21 cellular contexts compared by ENCODE assay signal in genomic region chr6:167662881-167663205, GRCh38.
DNase-seq lines count a peak whose midpoint lies in the region; ATAC-seq, FAIRE-seq and TF ChIP-seq lines count a peak whose summit lies in the region.
"Had no signal": no experiment of that assay in that cellular context is flagged by ENCODE, and none has a peak within 500 bp of the region (broad histone marks: within the 10 kb centered on the region; RNA-seq: fewer than 3 reads in every experiment).

No MANE protein-coding gene starts in this region.

- H3K27me3 Mint-ChIP-seq in endodermal cell (ENCODE audit: insufficient read depth) (peaks cover 2% of the 10 kb centered on the region), nephron (ENCODE audit: low read depth) (peaks cover 9% of the 10 kb centered on the region)

- no peak for FAIRE-seq in HepG2 (lab: Jason Lieb, UNC)
- FAIRE-seq: A549, GM12892, GM18507, HTR-8/SVneo had no signal

- no peak overlapping the region for H3K4me3 Mint-ChIP-seq in endodermal cell
- H3K4me3 Mint-ChIP-seq in nephron = no peak overlapping the region
- H3K4me3 Mint-ChIP-seq: CD14-positive monocyte; CD4-positive, alpha-beta memory T cell had no signal

- DNase-seq in HepG2 (ENCODE audit: low spot score) = no peak
- no peak for DNase-seq in right lobe of liver
- DNase-seq in endodermal cell = no peak
- peak; percentile 80 for DNase-seq in posterior vena cava (ENCODE audit: low spot score)
- DNase-seq in NCI-H774 (lab: John Stamatoyannopoulos, UW) = no peak
- DNase-seq in C1 segment of cervical spinal cord (lab: John Stamatoyannopoulos, UW) = no peak
- DNase-seq in pons (ENCODE audit: low spot score) = no peak
- DNase-seq: AML-193; CD4-positive, alpha-beta memory T cell; DMS153; DMS79; GDM1; GM23248 had no signal

- H3K9ac ChIP-seq in HepG2 (ENCODE audit: insufficient read depth, low read depth, low read length) = 0 out of 2 replicates have a peak overlapping the region, but pooled peaks have one; percentile 12
- H3K9ac ChIP-seq in endodermal cell (ENCODE audit: extremely low read depth, low read length, poor library complexity, severe bottlenecking) = no peak overlapping the region
- H3K9ac ChIP-seq: GM23248 had no signal

- in situ Hi-C loops in HepG2 (cut with HindIII; ENCODE audit: extremely low pct_ligation_motif_present, low pct_unique_long_range_greater_than_20kb) = no loop called here

- CTCF ChIA-PET in HepG2 (lab: Yijun Ruan, JAX; ENCODE audit: low intra/inter-chr PET ratio, low total read pairs) = no interaction called here

- no TSS peak for BruUV-seq in HepG2 (replicated peaks; lab: Mats Ljungman, UMichigan)

- no peaks in the 10 kb centered on the region for H3K79me2 ChIP-seq in HepG2 (ENCODE audit: insufficient read depth, low read length)

- intact Hi-C loops in HepG2 (cut with micrococcal nuclease; ENCODE audit: unreplicated experiment) (no loop called here), right lobe of liver (cut with DNase I) (no loop called here), posterior vena cava (cut with DNase I) (no loop called here)

- H3K4me3 ChIP-seq in HepG2 (replicated peaks in 1 of 3; ENCODE audit: insufficient read depth in 1 of 3, low read depth in 2 of 3, low read length in 3 of 3) (peak overlapping the region in 1 of 3 experiments; percentile 30; a peak in 1 of 6 replicates), right lobe of liver (no peak overlapping the region), endodermal cell (ENCODE audit: low read length) (no peak overlapping the region)
- H3K4me3 ChIP-seq: A549, GM23248, HAP-1 had no signal

- 54% methylated on average over 13 of the region's 14 CpGs for WGBS in HepG2 (ENCODE audit: low lambda C conversion rate)
- WGBS in right lobe of liver (ENCODE audit: insufficient coverage, low coverage, low lambda C conversion rate, missing lambda C conversion rate) = 88% methylated on average over 5 of the region's 14 CpGs
- 91 to 97% methylated on average over 7 to 14 of the region's 14 CpGs for WGBS in endodermal cell (ENCODE audit: insufficient coverage in 1 of 2, insufficient read length in 1 of 2), 2 experiments

- peaks cover 82% of the 10 kb centered on the region for H3K4me1 ChIP-seq in HepG2 (ENCODE audit: insufficient read depth, low read length)
- peaks cover 0 to 34% (median 14%) of the 10 kb centered on the region in 4 donors for H3K4me1 ChIP-seq in right lobe of liver
- H3K4me1 ChIP-seq in endodermal cell (ENCODE audit: control insufficient read depth, insufficient read depth, low read length) = peaks cover 6% of the 10 kb centered on the region
- H3K4me1 ChIP-seq: A549 had no signal

- H3K27ac ChIP-seq in HepG2 (ENCODE audit: extremely low read length, insufficient read depth, low read length) (no peak overlapping the region), right lobe of liver (peak overlapping the region in 1 of 3 donors; percentile 18), endodermal cell (ENCODE audit: low read depth, low read length) (peak overlapping the region; percentile 16)
- H3K27ac ChIP-seq: 22Rv1, A549, GM23248 had no signal

- H3K27ac Mint-ChIP-seq in endodermal cell (no peak overlapping the region), nephron (peak overlapping the region in 2 of 3 experiments; percentile 37 to 87)
- H3K27ac Mint-ChIP-seq: CD4-positive, alpha-beta memory T cell had no signal

- no peaks in the 10 kb centered on the region for H4K20me1 ChIP-seq in HepG2 (ENCODE audit: insufficient read depth, low read length)

- POLR2A ChIA-PET in HepG2 (lab: Yijun Ruan, JAX) = interaction anchor here (0.6 to 2.1 kb wide), 2 partner anchors 13 to 20 kb away, joined by 3 to 9 read pairs; no protein-coding TSS in a partner anchor

- peak overlapping the region; percentile 51 for H3K4me2 ChIP-seq in HepG2 (ENCODE audit: low read depth, low read length)
- H3K4me2 ChIP-seq: A549 had no signal

- no peak for TF ChIP-seq RAD21 in HepG2 (CRISPR knock-in tag; IDR thresholded peaks at IDR 0.05)

- H3K27me3 ChIP-seq in HepG2 (ENCODE audit: control insufficient read depth in 1 of 2, insufficient read depth in 2 of 2, low read length in 2 of 2) = no peaks in the 10 kb centered on the region
- H3K27me3 ChIP-seq in right lobe of liver = no peaks in the 10 kb centered on the region
- no peaks in the 10 kb centered on the region for H3K27me3 ChIP-seq in endodermal cell (ENCODE audit: control insufficient read depth, insufficient read depth, low read length, poor library complexity, severe bottlenecking)

- no peaks in the 10 kb centered on the region for H3K36me3 ChIP-seq in HepG2 (replicated peaks in 1 of 2; ENCODE audit: control insufficient read depth in 1 of 2, insufficient read depth in 2 of 2, low read length in 2 of 2)
- H3K36me3 ChIP-seq in right lobe of liver = no peaks in the 10 kb centered on the region
- H3K36me3 ChIP-seq in endodermal cell (ENCODE audit: control insufficient read depth, insufficient read depth, low read length) = no peaks in the 10 kb centered on the region
- H3K36me3 ChIP-seq: HAP-1 had no signal

- no peak overlapping the region for H2AFZ ChIP-seq in HepG2 (ENCODE audit: low read length)
- H2AFZ ChIP-seq: GM23248 had no signal

- ATAC-seq in HepG2 (peak; percentile 20), right lobe of liver (no peak)
- ATAC-seq: A549 had no signal

- H3K9me3 Mint-ChIP-seq in endodermal cell = peaks cover 4% of the 10 kb centered on the region
- H3K9me3 Mint-ChIP-seq in nephron = no peaks in the 10 kb centered on the region

- H3K9me3 ChIP-seq in HepG2 (ENCODE audit: low read length) (no peaks in the 10 kb centered on the region), right lobe of liver (no peaks in the 10 kb centered on the region), endodermal cell (ENCODE audit: control insufficient read depth, low read length) (no peaks in the 10 kb centered on the region)
- H3K9me3 ChIP-seq: A549, HAP-1 had no signal

- TF ChIP-seq POLR2A in HepG2 (IDR thresholded peaks at IDR 0.05; ENCODE audit: insufficient read depth in 1 of 2, low read depth in 2 of 2, low read length in 2 of 2) = no peak
- TF ChIP-seq POLR2A in right lobe of liver (IDR thresholded peaks at IDR 0.05) = no peak

- H3K36me3 Mint-ChIP-seq in endodermal cell (ENCODE audit: low read depth) (no peaks in the 10 kb centered on the region), nephron (ENCODE audit: low read depth) (no peaks in the 10 kb centered on the region)
- H3K36me3 Mint-ChIP-seq: CD14-positive monocyte; CD4-positive, alpha-beta memory T cell had no signal

- H3K4me1 Mint-ChIP-seq in endodermal cell = peaks cover 15% of the 10 kb centered on the region
- peaks cover 57% of the 10 kb centered on the region for H3K4me1 Mint-ChIP-seq in nephron
- H3K4me1 Mint-ChIP-seq: CD14-positive monocyte; CD4-positive, alpha-beta memory T cell had no signal

- no peak for TF ChIP-seq EP300 in HepG2 (IDR thresholded peaks at IDR 0.05; ENCODE audit: low read depth in 2 of 2, low read length in 2 of 2)
- no peak for TF ChIP-seq EP300 in HepG2 (CRISPR knock-in tag; IDR thresholded peaks at IDR 0.05; ENCODE audit: borderline replicate concordance)

- TF ChIP-seq CTCF in HepG2 (CRISPR knock-in tag; IDR thresholded peaks at IDR 0.05) (no peak), right lobe of liver (IDR thresholded peaks at IDR 0.05) (no peak), endodermal cell (conservative IDR thresholded peaks at IDR 0.05) (no peak), nephron (IDR thresholded peaks at IDR 0.05; ENCODE audit: unreplicated experiment in 3 of 3) (no peak)

TF ChIP-seq in HepG2, 621 proteins besides CTCF, POLR2A, EP300 and RAD21 (continues in another document):
- peak; percentile 61 for TF ChIP-seq ZNF687 (CRISPR knock-in tag; IDR thresholded peaks at IDR 0.05)
- TF ChIP-seq SP2 (CRISPR knock-in tag; IDR thresholded peaks at IDR 0.05) = peak; percentile 34; the same call in 1 of the 2 replicates
- TF ChIP-seq CBX5 (CRISPR knock-in tag; IDR thresholded peaks at IDR 0.05; ENCODE audit: borderline replicate concordance) = no peak
- TF ChIP-seq, protein P1, sequence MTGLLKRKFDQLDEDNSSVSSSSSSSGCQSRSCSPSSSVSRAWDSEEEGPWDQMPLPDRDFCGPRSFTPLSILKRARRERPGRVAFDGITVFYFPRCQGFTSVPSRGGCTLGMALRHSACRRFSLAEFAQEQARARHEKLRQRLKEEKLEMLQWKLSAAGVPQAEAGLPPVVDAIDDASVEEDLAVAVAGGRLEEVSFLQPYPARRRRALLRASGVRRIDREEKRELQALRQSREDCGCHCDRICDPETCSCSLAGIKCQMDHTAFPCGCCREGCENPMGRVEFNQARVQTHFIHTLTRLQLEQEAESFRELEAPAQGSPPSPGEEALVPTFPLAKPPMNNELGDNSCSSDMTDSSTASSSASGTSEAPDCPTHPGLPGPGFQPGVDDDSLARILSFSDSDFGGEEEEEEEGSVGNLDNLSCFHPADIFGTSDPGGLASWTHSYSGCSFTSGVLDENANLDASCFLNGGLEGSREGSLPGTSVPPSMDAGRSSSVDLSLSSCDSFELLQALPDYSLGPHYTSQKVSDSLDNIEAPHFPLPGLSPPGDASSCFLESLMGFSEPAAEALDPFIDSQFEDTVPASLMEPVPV (CRISPR knock-in tag; IDR thresholded peaks at IDR 0.05) = 0 out of 2 replicates have a peak, but pooled peaks have one; percentile 25
